Comparison of ENCODE assay signal across 15 cellular contexts in the genomic region with DNA sequence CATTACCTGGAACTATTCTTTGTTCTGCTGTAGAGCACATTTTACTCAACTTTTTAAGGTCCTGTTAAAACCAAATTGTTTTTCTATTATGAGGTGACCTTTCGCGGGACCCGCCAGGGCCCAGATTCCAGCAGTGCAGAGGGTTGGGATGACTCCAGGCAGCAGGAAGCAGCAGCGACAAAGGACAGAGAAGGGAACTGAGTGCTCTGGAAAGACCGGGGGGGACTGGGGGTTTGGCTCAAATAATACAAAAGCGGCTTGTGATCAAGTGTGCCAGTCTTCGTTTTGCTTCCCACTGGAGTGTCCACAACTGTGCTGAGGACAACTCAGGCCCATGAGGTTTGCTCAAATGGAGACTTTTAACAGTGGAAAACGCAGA. TPM values are rescaled to one million over a fixed set of nuclear protein-coding genes. Genes with fewer than 3 reads are reported as not detected.
DNase-seq lines count a peak whose midpoint lies in the region; ATAC-seq and TF ChIP-seq lines count a peak whose summit lies in the region.
"Had no signal": no experiment of that assay in that cellular context is flagged by ENCODE, and none has a peak within 500 bp of the region (broad histone marks: within the 10 kb centered on the region; RNA-seq: fewer than 3 reads in every experiment).

No MANE protein-coding gene starts in this region.

- no peaks in the 10 kb centered on the region for H3K9me3 ChIP-seq in HUES6 (ENCODE audit: control insufficient read depth, insufficient read depth, low read depth, low read length)
- H3K9me3 ChIP-seq in endodermal cell (ENCODE audit: control insufficient read depth, low read length), result no peaks in the 10 kb centered on the region
- H3K9me3 ChIP-seq in spleen, result no peaks in the 10 kb centered on the region

- H3K4me1 ChIP-seq in HUES6 (ENCODE audit: control insufficient read depth, insufficient read depth, low read length) (peaks cover 26% of the 10 kb centered on the region), endodermal cell (ENCODE audit: control insufficient read depth, insufficient read depth, low read length) (no peaks in the 10 kb centered on the region), spleen (peaks cover 0 to 16% (median 4%) of the 10 kb centered on the region in 6 donors)

- H3K4me3 ChIP-seq in HUES6 (ENCODE audit: low read depth, low read length), result no peak overlapping the region
- H3K4me3 ChIP-seq in endodermal cell (ENCODE audit: low read length), result no peak overlapping the region
- no peak overlapping the region for H3K4me3 ChIP-seq in spleen
- H3K4me3 ChIP-seq: GM23248 had no signal

- peaks cover 12% of the 10 kb centered on the region for H3K4me1 Mint-ChIP-seq in endodermal cell
- no peaks in the 10 kb centered on the region for H3K4me1 Mint-ChIP-seq in memory B cell

- TF ChIP-seq CTCF in endodermal cell (conservative IDR thresholded peaks at IDR 0.05), result no peak
- no peak for TF ChIP-seq CTCF in spleen (IDR thresholded peaks at IDR 0.05 in 8 of 11, conservative IDR thresholded peaks at IDR 0.05 in 3 of 11)

- no peaks in the 10 kb centered on the region for H3K27me3 Mint-ChIP-seq in endodermal cell (ENCODE audit: insufficient read depth)
- H3K27me3 Mint-ChIP-seq in memory B cell, result no peaks in the 10 kb centered on the region

- H3K36me3 Mint-ChIP-seq in endodermal cell (ENCODE audit: low read depth) (peaks cover 6% of the 10 kb centered on the region), memory B cell (peaks cover 5% of the 10 kb centered on the region)

- 0 out of 2 replicates have a peak overlapping the region, but pooled peaks have one; percentile 7 for H3K27ac ChIP-seq in HUES6 (ENCODE audit: low read depth, low read length)
- H3K27ac ChIP-seq in endodermal cell (ENCODE audit: low read depth, low read length), result peak overlapping the region; percentile 48
- H3K27ac ChIP-seq in spleen, result peak overlapping the region in 5 of 8 donors; percentile 7 to 52 (median 15)
- H3K27ac ChIP-seq: GM23248 had no signal

- intact Hi-C loops in spleen (cut with DNase I; ENCODE audit: low total_unique reads), result no loop called here

- DNase-seq in endodermal cell (peak; percentile 62), memory B cell (ENCODE audit: low spot score in 2 of 2) (no peak), spleen (no peak), occipital lobe (lab: John Stamatoyannopoulos, UW) (no peak)
- DNase-seq: activated naive CD4-positive, alpha-beta T cell; GM23248; mammary epithelial cell; NCI-H2081; SHP77; stimulated activated CD4-positive, alpha-beta T cell treated with anti-CD3 and anti-CD28 coated beads, Interleukin-4, amount 100 ng/mL, for 4 hours; stimulated activated naive CD4-positive, alpha-beta T cell had no signal

- no peak overlapping the region for H3K4me3 Mint-ChIP-seq in endodermal cell
- H3K4me3 Mint-ChIP-seq in memory B cell, result no peak overlapping the region

- no peak for TF ChIP-seq POLR2A in spleen (IDR thresholded peaks at IDR 0.05)

- ATAC-seq in memory B cell (ENCODE audit: low read depth) (no peak), HG03521 (IDR thresholded peaks at IDR 0.05; ENCODE audit: unreplicated experiment) (no peak), GM21528 (IDR thresholded peaks at IDR 0.05; ENCODE audit: low FRiP score, unreplicated experiment) (no peak), GM21447 (IDR thresholded peaks at IDR 0.05; ENCODE audit: unreplicated experiment) (no peak)

- H3K9ac ChIP-seq in HUES6 (ENCODE audit: low read length) (no peak overlapping the region), endodermal cell (ENCODE audit: extremely low read depth, low read length, poor library complexity, severe bottlenecking) (no peak overlapping the region)
- H3K9ac ChIP-seq: GM23248 had no signal

- H3K9me3 Mint-ChIP-seq in endodermal cell (no peaks in the 10 kb centered on the region), memory B cell (no peaks in the 10 kb centered on the region)

- H3K36me3 ChIP-seq in HUES6 (ENCODE audit: control insufficient read depth, insufficient read depth, low read length), result peaks cover 14% of the 10 kb centered on the region
- peaks cover 24% of the 10 kb centered on the region for H3K36me3 ChIP-seq in endodermal cell (ENCODE audit: control insufficient read depth, insufficient read depth, low read length)
- peaks cover 0 to 31% (median 13%) of the 10 kb centered on the region in 6 donors for H3K36me3 ChIP-seq in spleen

- 72 to 85% methylated on average over 8 of the region's 8 CpGs for WGBS in endodermal cell (ENCODE audit: insufficient coverage in 1 of 2, insufficient read length in 1 of 2), 2 experiments
- WGBS in spleen, 5 donors, result 57 to 64% (median 62%) methylated on average over 8 of the region's 8 CpGs

- H3K27ac Mint-ChIP-seq in endodermal cell, result peak overlapping the region; percentile 50
- H3K27ac Mint-ChIP-seq in memory B cell, result peak overlapping the region; percentile 35

- H3K27me3 ChIP-seq in HUES6 (ENCODE audit: control insufficient read depth, insufficient read depth, low read length), result no peaks in the 10 kb centered on the region
- H3K27me3 ChIP-seq in endodermal cell (ENCODE audit: control insufficient read depth, insufficient read depth, low read length, poor library complexity, severe bottlenecking), result no peaks in the 10 kb centered on the region
- no peaks in the 10 kb centered on the region for H3K27me3 ChIP-seq in spleen (replicated peaks in 1 of 7)

RNA-seq across cellular contexts. Expression of a gene that starts 26.9 kb away (rescaled TPM):
- total RNA-seq in endodermal cell, result 100 to 1,000 TPM; 148 to 182 TPM
- polyA plus RNA-seq in endodermal cell (2013, experiment 1 of 2), result 145 TPM
- 147 TPM for polyA plus RNA-seq in endodermal cell (2013, experiment 2 of 2)
- total RNA-seq in spleen, result 100 to 1,000 TPM; 165 to 253 (median 191) TPM
- 100 to 1,000 TPM; 122 to 179 (median 144) TPM for polyA plus RNA-seq in spleen
- 195 TPM for total RNA-seq in occipital lobe
